ENCODE assay signal across 8 cellular contexts in the genomic region with DNA sequence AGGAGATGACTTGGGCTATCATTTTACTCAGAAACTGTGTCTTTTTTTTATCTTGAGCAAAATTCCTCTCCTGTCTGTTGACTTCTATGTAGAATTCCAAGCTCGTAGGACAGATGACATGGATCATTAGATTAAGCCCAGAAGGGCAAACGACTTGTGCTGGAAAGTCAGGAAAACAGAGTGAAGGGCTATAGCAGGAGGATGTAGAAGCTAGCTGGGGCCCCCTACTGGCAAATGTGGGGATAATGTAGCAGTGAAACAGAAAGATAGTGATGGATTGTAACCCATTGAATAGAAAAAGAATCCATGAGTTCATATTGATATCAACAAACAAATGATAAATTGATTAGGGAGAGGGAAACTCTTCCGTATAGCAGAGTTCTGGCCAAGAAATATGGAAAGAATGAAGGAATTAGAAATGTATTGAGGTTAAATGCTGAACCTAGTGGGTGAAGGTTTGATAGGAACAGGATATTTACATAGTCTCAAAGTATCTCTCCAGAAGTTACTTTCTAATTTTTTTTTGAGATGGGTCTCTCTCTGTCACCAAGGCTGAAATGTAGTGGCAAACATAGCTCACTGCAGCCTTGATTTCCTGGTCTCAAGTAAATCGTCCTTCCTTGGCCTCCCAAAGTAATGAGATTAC.
DNase-seq lines count a peak whose midpoint lies in the region; ATAC-seq and TF ChIP-seq lines count a peak whose summit lies in the region.

No MANE protein-coding gene starts in this region.

- H3K4me1 Mint-ChIP-seq in MCF 10A (ENCODE audit: insufficient read depth, unreplicated experiment) (no peaks in the 10 kb centered on the region), type B pancreatic cell (ENCODE audit: unreplicated experiment) (peaks cover 20% of the 10 kb centered on the region)
- H3K4me1 Mint-ChIP-seq in stimulated activated memory B cell treated with anti-CD40 and anti-IgM and Interleukin-4, amounts not matched to agents 10 μg/mL and 1 μg/mL and 100 μg/mL, for 72 hours, result no peaks in the 10 kb centered on the region

- no peaks in the 10 kb centered on the region for H3K79me2 ChIP-seq in OCI-LY1 (ENCODE audit: insufficient read depth, low read length)

- no peaks in the 10 kb centered on the region for H3K27me3 ChIP-seq in OCI-LY1 (ENCODE audit: insufficient read depth, low read length)

- H3K27ac Mint-ChIP-seq in MCF 10A (ENCODE audit: low read depth, unreplicated experiment), result no peak overlapping the region
- H3K27ac Mint-ChIP-seq in type B pancreatic cell, result no peak overlapping the region
- no peak overlapping the region for H3K27ac Mint-ChIP-seq in stimulated activated memory B cell treated with anti-CD40 and anti-IgM and Interleukin-4, amounts not matched to agents 10 μg/mL and 1 μg/mL and 100 μg/mL, for 72 hours

- H4K20me1 ChIP-seq in OCI-LY1 (ENCODE audit: insufficient read depth, low read length), result no peaks in the 10 kb centered on the region

- H3F3A ChIP-seq in OCI-LY1 (ENCODE audit: insufficient read depth, low read length), result no peaks in the 10 kb centered on the region

- no peaks in the 10 kb centered on the region for H3K9me3 ChIP-seq in OCI-LY1 (ENCODE audit: low read length)

- TF ChIP-seq CTCF in OCI-LY1 (IDR thresholded peaks at IDR 0.05; ENCODE audit: low read length), result peak; percentile 77
- peak; percentile 48 for TF ChIP-seq CTCF in MCF 10A (IDR thresholded peaks at IDR 0.05; ENCODE audit: unreplicated experiment)
- peak; percentile 90 for TF ChIP-seq CTCF in type B pancreatic cell (conservative IDR thresholded peaks at IDR 0.05)

- H3K4me3 Mint-ChIP-seq in MCF 10A (ENCODE audit: unreplicated experiment), result no peak overlapping the region
- no peak overlapping the region for H3K4me3 Mint-ChIP-seq in type B pancreatic cell
- no peak overlapping the region for H3K4me3 Mint-ChIP-seq in stimulated activated memory B cell treated with anti-CD40 and anti-IgM and Interleukin-4, amounts not matched to agents 10 μg/mL and 1 μg/mL and 100 μg/mL, for 72 hours

- no peak overlapping the region for H2AFZ ChIP-seq in OCI-LY1 (ENCODE audit: low read length)

- no peak overlapping the region for H3K4me3 ChIP-seq in OCI-LY1 (ENCODE audit: low read depth, low read length, poor library complexity, severe bottlenecking)

- no peaks in the 10 kb centered on the region for H3K4me1 ChIP-seq in OCI-LY1 (ENCODE audit: insufficient read depth, low read length, severe bottlenecking)

- ATAC-seq in HG02973 (IDR thresholded peaks at IDR 0.05; ENCODE audit: unreplicated experiment), result peak; percentile 61
- peak; percentile 57 for ATAC-seq in left colon
- no peak for ATAC-seq in stimulated activated memory B cell treated with anti-CD40 and anti-IgM and Interleukin-4, amounts not matched to agents 10 μg/mL and 1 μg/mL and 100 μg/mL, for 72 hours

- no peaks in the 10 kb centered on the region for H3K9me3 Mint-ChIP-seq in MCF 10A (ENCODE audit: unreplicated experiment)
- no peaks in the 10 kb centered on the region for H3K9me3 Mint-ChIP-seq in type B pancreatic cell
- H3K9me3 Mint-ChIP-seq in stimulated activated memory B cell treated with anti-CD40 and anti-IgM and Interleukin-4, amounts not matched to agents 10 μg/mL and 1 μg/mL and 100 μg/mL, for 72 hours, result no peaks in the 10 kb centered on the region

- no peak overlapping the region for H3K27ac ChIP-seq in OCI-LY1 (ENCODE audit: low read depth, low read length, poor library complexity, severe bottlenecking)

- H3K9ac ChIP-seq in OCI-LY1 (ENCODE audit: low read length), result no peak overlapping the region

- no peaks in the 10 kb centered on the region for H3K36me3 ChIP-seq in OCI-LY1 (ENCODE audit: insufficient read depth, low read length)

- no TSS peak for BruUV-seq in MCF 10A (replicated peaks; lab: Mats Ljungman, UMichigan)

- H3K36me3 Mint-ChIP-seq in MCF 10A (ENCODE audit: insufficient read depth, unreplicated experiment) (no peaks in the 10 kb centered on the region), type B pancreatic cell (no peaks in the 10 kb centered on the region)
- H3K36me3 Mint-ChIP-seq in stimulated activated memory B cell treated with anti-CD40 and anti-IgM and Interleukin-4, amounts not matched to agents 10 μg/mL and 1 μg/mL and 100 μg/mL, for 72 hours, result no peaks in the 10 kb centered on the region

- CTCF ChIA-PET in MCF 10A (lab: Yijun Ruan, JAX), result interaction anchor here (0.6 to 1.6 kb wide), 7 partner anchors 11 to 762 kb away, joined by 3 to 6 read pairs (median 4); no protein-coding TSS in a partner anchor

- DNase-seq in stimulated activated CD4-positive, alpha-beta T cell treated with anti-CD3 and anti-CD28 coated beads, Interleukin-12 subunit alpha, Interleukin-12 subunit beta, amount 100 ng/mL, for 4 hours, result peak; percentile 19
- no peak for DNase-seq in stimulated activated CD4-positive, alpha-beta T cell treated with anti-CD3 and anti-CD28 coated beads, Interleukin-1b, Interleukin-23, amount 100 ng/mL, for 48 hours
- DNase-seq in MCF 10A (ENCODE audit: unreplicated experiment), result peak; percentile 68
- DNase-seq in left colon, result peak in 1 of 2 donors; percentile 36
- no peak for DNase-seq in type B pancreatic cell (ENCODE audit: extremely low spot score, unreplicated experiment)

- no peak overlapping the region for H3K4me2 ChIP-seq in OCI-LY1 (ENCODE audit: low read length)

- H3K9me2 ChIP-seq in OCI-LY1 (ENCODE audit: low read depth, low read length), result no peaks in the 10 kb centered on the region

- intact Hi-C loops in MCF 10A (cut with micrococcal nuclease), result loop anchor here (5.0 kb wide), 1 partner anchor 730 kb away; no protein-coding TSS in a partner anchor
- intact Hi-C loops in left colon (cut with DNase I, micrococcal nuclease), result loop anchor here in 1 of 2 donors (5.0 kb wide), 1 partner anchor 45 kb away; no protein-coding TSS in a partner anchor

- POLR2A ChIA-PET in MCF 10A (lab: Yijun Ruan, JAX), result interaction anchor here (0.6 to 0.7 kb wide), 2 partner anchors 9 to 255 kb away, joined by 3 read pairs; no protein-coding TSS in a partner anchor

- peaks cover 34% of the 10 kb centered on the region for H3K27me3 Mint-ChIP-seq in MCF 10A (ENCODE audit: insufficient read depth, unreplicated experiment)
- peaks cover 11% of the 10 kb centered on the region for H3K27me3 Mint-ChIP-seq in type B pancreatic cell
- peaks cover 22% of the 10 kb centered on the region for H3K27me3 Mint-ChIP-seq in stimulated activated memory B cell treated with anti-CD40 and anti-IgM and Interleukin-4, amounts not matched to agents 10 μg/mL and 1 μg/mL and 100 μg/mL, for 72 hours

Comparison
In these comparisons a context has a peak if more than half of its experiments do, and no peak if none do; other contexts are left out.
1. DNase-seq: peak in stimulated activated CD4-positive, alpha-beta T cell treated with anti-CD3 and anti-CD28 coated beads, Interleukin-12 subunit alpha, Interleukin-12 subunit beta, amount 100 ng/mL, for 4 hours (single experiment) and MCF 10A (single experiment); none in stimulated activated CD4-positive, alpha-beta T cell treated with anti-CD3 and anti-CD28 coated beads, Interleukin-1b, Interleukin-23, amount 100 ng/mL, for 48 hours (single experiment) and type B pancreatic cell (single experiment).
2. Peak in every context shown above with its lines, with median percentiles within 50 percentile points of each other: CTCF ChIP-seq.